ENCODE assay signal across 12 cellular contexts in the genomic region with DNA sequence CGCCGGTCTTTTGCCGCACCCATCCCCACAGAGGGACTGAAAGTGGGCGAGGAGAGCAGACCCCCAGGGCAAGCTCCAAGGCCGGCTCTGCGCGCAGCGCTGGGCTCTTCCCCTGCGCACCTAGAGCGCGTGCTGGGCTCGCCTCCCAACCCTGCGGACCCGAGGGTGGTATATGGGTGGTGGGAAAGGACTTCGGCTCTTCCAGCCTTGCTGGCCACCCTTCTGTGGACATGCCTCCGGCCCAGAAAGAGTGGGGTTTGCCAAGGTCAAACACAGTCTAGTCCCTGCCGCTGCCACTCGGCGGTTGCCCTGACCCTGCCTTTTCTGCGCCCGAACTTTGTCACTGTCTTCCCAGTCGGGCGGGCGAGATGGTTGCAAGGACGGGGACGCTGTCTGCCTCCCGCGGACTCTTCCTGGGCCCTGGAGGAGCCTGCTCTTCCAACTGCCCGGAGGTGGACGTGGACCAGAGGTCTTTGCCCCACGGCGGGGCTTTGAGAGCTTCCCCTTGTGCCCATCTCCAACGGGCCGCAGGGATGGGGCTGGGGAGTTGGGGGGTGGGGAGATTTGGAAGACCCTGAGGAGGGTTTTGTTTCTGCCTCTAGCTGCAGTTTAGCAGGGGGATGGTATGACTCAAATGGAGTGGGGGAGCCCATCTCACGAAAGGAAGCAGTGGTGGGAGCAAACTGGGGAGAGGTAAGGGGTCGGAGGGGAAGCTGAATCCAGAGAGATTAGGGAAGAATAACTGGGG. TPM values are rescaled to one million over a fixed set of nuclear protein-coding genes. Genes with fewer than 3 reads are reported as not detected.
DNase-seq lines count a peak whose midpoint lies in the region; ATAC-seq and TF ChIP-seq lines count a peak whose summit lies in the region.
"Had no signal": no experiment of that assay in that cellular context is flagged by ENCODE, and none has a peak within 500 bp of the region (broad histone marks: within the 10 kb centered on the region; RNA-seq: fewer than 3 reads in every experiment).

No MANE protein-coding gene starts in this region.

- DNase-seq in breast epithelium (ENCODE audit: low spot score in 2 of 2): peak in 1 of 2 donors; percentile 50
- DNase-seq in MCF 10A (ENCODE audit: unreplicated experiment): no peak
- peak; percentile 55 for DNase-seq in ecto neural progenitor cell (ENCODE audit: low spot score)
- no peak for DNase-seq in naive thymus-derived CD4-positive, alpha-beta T cell
- DNase-seq in NOMO-1 treated with DMSO at 0.1 percent for 48 hours (lab: John Stamatoyannopoulos, UW; ENCODE audit: unreplicated experiment): no peak
- DNase-seq in HuH-7.5 (ENCODE audit: low spot score): no peak
- DNase-seq: activated gamma-delta T cell treated with Interleukin-2 at 50 U/mL for 16 hours; effector memory CD4-positive, alpha-beta T cell; NCI-H2171 treated with DMSO at 0.1 percent for 48 hours; testis had no signal

- 19 to 21% methylated on average over 22 to 26 of the region's 36 CpGs for WGBS in mesodermal cell (ENCODE audit: insufficient coverage in 2 of 2), 2 experiments
- WGBS in urinary bladder: 17% methylated on average over 36 of the region's 36 CpGs

- TF ChIP-seq POLR2A in breast epithelium (IDR thresholded peaks at IDR 0.05): no peak

- intact Hi-C loops in breast epithelium (cut with DNase I; ENCODE audit: low total_unique reads) (no loop called here), MCF 10A (cut with micrococcal nuclease) (loop anchor here (10.0 kb wide), 1 partner anchor 421 kb away; a partner anchor contains a TSS)
- intact Hi-C loops in naive thymus-derived CD4-positive, alpha-beta T cell (cut with micrococcal nuclease): no loop called here

- H3K4me1 ChIP-seq in breast epithelium (peaks cover 0 to 8% of the 10 kb centered on the region in 2 donors), mesodermal cell (ENCODE audit: control insufficient read depth, insufficient read depth, low read length, poor library complexity, severe bottlenecking) (no peaks in the 10 kb centered on the region), urinary bladder (ENCODE audit: insufficient read depth) (no peaks in the 10 kb centered on the region)
- no peaks in the 10 kb centered on the region for H3K4me1 ChIP-seq in naive thymus-derived CD4-positive, alpha-beta T cell (ENCODE audit: control insufficient read depth in 2 of 2, insufficient read depth in 2 of 2, low read length in 2 of 2)

- H3K4me1 Mint-ChIP-seq in MCF 10A (ENCODE audit: insufficient read depth, unreplicated experiment): no peaks in the 10 kb centered on the region
- H3K4me1 Mint-ChIP-seq in naive thymus-derived CD4-positive, alpha-beta T cell: peaks cover 0 to 5% (median 0%) of the 10 kb centered on the region in 7 donors

- H3K27me3 Mint-ChIP-seq in MCF 10A (ENCODE audit: insufficient read depth, unreplicated experiment): peaks cover 47% of the 10 kb centered on the region
- H3K27me3 Mint-ChIP-seq in naive thymus-derived CD4-positive, alpha-beta T cell: peaks cover 25 to 55% (median 40%) of the 10 kb centered on the region in 5 donors

- CTCF ChIA-PET in MCF 10A (lab: Yijun Ruan, JAX): interaction anchor here (0.7 kb wide), 1 partner anchor 837 kb away, joined by 5 read pairs; no protein-coding TSS in a partner anchor
- CTCF ChIA-PET in naive thymus-derived CD4-positive, alpha-beta T cell (lab: Charles Lee): no interaction called here

- H3K9me3 ChIP-seq in breast epithelium: no peaks in the 10 kb centered on the region
- H3K9me3 ChIP-seq in mesodermal cell (ENCODE audit: control insufficient read depth, low read length): no peaks in the 10 kb centered on the region
- no peaks in the 10 kb centered on the region for H3K9me3 ChIP-seq in naive thymus-derived CD4-positive, alpha-beta T cell (ENCODE audit: control insufficient read depth in 2 of 3, low read length in 3 of 3)
- H3K9me3 ChIP-seq: testis had no signal

- TF ChIP-seq CTCF in breast epithelium (IDR thresholded peaks at IDR 0.05) (no peak), MCF 10A (IDR thresholded peaks at IDR 0.05; ENCODE audit: unreplicated experiment) (no peak)

- no peak overlapping the region for H3K4me3 Mint-ChIP-seq in MCF 10A (ENCODE audit: unreplicated experiment)
- peak overlapping the region in 3 of 10 donors; percentile 7 to 65 (median 50) for H3K4me3 Mint-ChIP-seq in naive thymus-derived CD4-positive, alpha-beta T cell

- no peaks in the 10 kb centered on the region for H3K36me3 ChIP-seq in breast epithelium
- H3K36me3 ChIP-seq in mesodermal cell (ENCODE audit: control insufficient read depth, insufficient read depth, low read length): no peaks in the 10 kb centered on the region
- H3K36me3 ChIP-seq in urinary bladder (ENCODE audit: insufficient read depth): no peaks in the 10 kb centered on the region
- H3K36me3 ChIP-seq in naive thymus-derived CD4-positive, alpha-beta T cell (ENCODE audit: control insufficient read depth in 2 of 3, insufficient read depth in 3 of 3, low read length in 3 of 3): no peaks in the 10 kb centered on the region

- no peak overlapping the region for H3K27ac ChIP-seq in breast epithelium
- H3K27ac ChIP-seq in mesodermal cell (ENCODE audit: low read depth, low read length, severe bottlenecking): no peak overlapping the region
- no peak overlapping the region for H3K27ac ChIP-seq in urinary bladder (ENCODE audit: low read depth)
- H3K27ac ChIP-seq in naive thymus-derived CD4-positive, alpha-beta T cell (ENCODE audit: low read depth, low read length): no peak overlapping the region
- H3K27ac ChIP-seq: testis had no signal

- no TSS peak for BruUV-seq in MCF 10A (replicated peaks; lab: Mats Ljungman, UMichigan)

- peaks cover 6% of the 10 kb centered on the region for H3K36me3 Mint-ChIP-seq in MCF 10A (ENCODE audit: insufficient read depth, unreplicated experiment)
- no peaks in the 10 kb centered on the region for H3K36me3 Mint-ChIP-seq in naive thymus-derived CD4-positive, alpha-beta T cell

- no peak overlapping the region for H3K27ac Mint-ChIP-seq in MCF 10A (ENCODE audit: low read depth, unreplicated experiment)
- no peak overlapping the region for H3K27ac Mint-ChIP-seq in naive thymus-derived CD4-positive, alpha-beta T cell

- H3K4me3 ChIP-seq in breast epithelium (peak overlapping the region; percentile 49 to 80 (median 58)), mesodermal cell (ENCODE audit: extremely low read depth, insufficient read depth, low read length, poor library complexity, severe bottlenecking) (peak overlapping the region; percentile 50), urinary bladder (ENCODE audit: low read depth, low read length) (peak overlapping the region; percentile 66)
- H3K4me3 ChIP-seq in naive thymus-derived CD4-positive, alpha-beta T cell (ENCODE audit: low read length): no peak overlapping the region

- POLR2A ChIA-PET in MCF 10A (lab: Yijun Ruan, JAX): no interaction called here
- POLR2A ChIA-PET in naive thymus-derived CD4-positive, alpha-beta T cell (lab: Charles Lee): no interaction called here

- no peak for ATAC-seq in naive thymus-derived CD4-positive, alpha-beta T cell

- H3K9me3 Mint-ChIP-seq in MCF 10A (ENCODE audit: unreplicated experiment): no peaks in the 10 kb centered on the region
- H3K9me3 Mint-ChIP-seq in naive thymus-derived CD4-positive, alpha-beta T cell: peaks cover 0 to 6% (median 0%) of the 10 kb centered on the region in 11 donors

- peaks cover 0 to 23% of the 10 kb centered on the region in 2 donors for H3K27me3 ChIP-seq in breast epithelium
- H3K27me3 ChIP-seq in naive thymus-derived CD4-positive, alpha-beta T cell (ENCODE audit: control insufficient read depth in 2 of 2, insufficient read depth in 2 of 2, low read length in 2 of 2): no peaks in the 10 kb centered on the region
- H3K27me3 ChIP-seq: testis had no signal

RNA-seq across cellular contexts. Expression of a gene that starts 1.5 kb away (rescaled TPM):
- total RNA-seq in breast epithelium (10 to 100 TPM in 1 of 3 donors, 1 to 10 TPM in 2; 1.6 to 14.4 (median 2.5) TPM), MCF 10A (2022) (0.61 and 0.79 TPM in 2 replicates), urinary bladder (3.7 TPM)
- 1.8 TPM for polyA plus RNA-seq in mesodermal cell (2013, experiment 1 of 2)
- 2.1 TPM for polyA plus RNA-seq in mesodermal cell (2013, experiment 2 of 2)
- 1.2 TPM for polyA plus RNA-seq in urinary bladder
- 1 to 10 TPM in 1 of 5 experiments, not detected in 4; 5.1 TPM for total RNA-seq in naive thymus-derived CD4-positive, alpha-beta T cell
- polyA plus RNA-seq in naive thymus-derived CD4-positive, alpha-beta T cell: under 1 TPM; 0.01 TPM
